Comparison of ENCODE assay signal across 1 cellular context in the genomic region with DNA sequence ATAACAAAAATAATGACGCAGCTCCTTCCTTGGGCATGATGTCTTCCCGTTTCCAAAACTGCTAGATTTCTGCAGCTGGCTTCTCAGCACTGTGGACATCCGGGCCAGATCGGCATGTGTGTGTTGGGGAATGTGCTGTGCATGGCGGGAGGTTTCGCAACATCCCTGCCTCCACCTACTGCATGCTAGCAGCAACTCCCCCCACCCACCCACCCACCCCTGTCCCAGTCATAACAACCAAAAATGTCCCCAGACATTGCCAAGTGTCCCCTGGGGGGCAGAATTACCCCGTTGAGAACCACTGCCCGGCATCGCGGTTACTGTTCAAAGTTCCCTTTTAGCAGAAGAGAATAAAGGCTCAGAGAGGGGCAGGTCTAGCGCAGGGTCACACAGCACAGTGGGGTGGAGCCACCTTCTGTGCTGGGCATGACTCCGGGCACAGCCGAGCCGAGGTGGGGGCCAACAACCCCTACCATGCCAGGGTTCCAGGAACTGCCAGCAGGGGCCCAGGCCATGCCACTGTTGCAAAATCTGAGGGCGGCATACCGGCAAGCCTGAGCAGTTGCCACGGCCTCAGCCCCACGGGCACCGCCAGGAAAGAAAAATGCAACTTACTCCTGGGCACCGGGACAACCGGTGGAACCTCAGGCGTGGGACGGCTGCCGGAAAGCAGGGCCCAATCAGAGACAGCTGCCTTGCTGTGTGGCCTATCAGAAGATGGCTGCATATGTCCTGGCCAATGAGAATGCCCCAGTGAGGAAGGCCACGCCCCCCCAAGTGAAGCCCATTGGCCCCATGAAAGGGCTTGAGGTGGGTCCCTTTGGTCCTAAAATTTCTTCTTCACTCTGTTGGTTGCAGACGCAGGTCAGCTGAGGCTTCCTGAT.
TF ChIP-seq lines count a peak whose summit lies in the region.

No MANE protein-coding gene starts in this region.

TF ChIP-seq in K562, 482 proteins besides CTCF, POLR2A, EP300 and RAD21 (continues in another document):
- no peak for TF ChIP-seq ZNF696 (CRISPR knock-in tag; conservative IDR thresholded peaks at IDR 0.05)
- TF ChIP-seq, protein P1, sequence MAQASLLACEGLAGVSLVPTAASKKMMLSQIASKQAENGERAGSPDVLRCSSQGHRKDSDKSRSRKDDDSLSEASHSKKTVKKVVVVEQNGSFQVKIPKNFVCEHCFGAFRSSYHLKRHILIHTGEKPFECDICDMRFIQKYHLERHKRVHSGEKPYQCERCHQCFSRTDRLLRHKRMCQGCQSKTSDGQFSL (CRISPR knock-in tag; IDR thresholded peaks at IDR 0.05): no peak
- TF ChIP-seq, protein P1 (tag; IDR thresholded peaks at IDR 0.05): 0 out of 4 replicates have a peak, but pooled peaks of 1 of the 2 experiments have one; percentile 39
- TF ChIP-seq ZFP1 (CRISPR knock-in tag; IDR thresholded peaks at IDR 0.05): no peak
- TF ChIP-seq CEBPB (tag; IDR thresholded peaks at IDR 0.05): peak; percentile 59
- TF ChIP-seq ATF1 (CRISPR knock-in tag; IDR thresholded peaks at IDR 0.05): no peak
- TF ChIP-seq ATF1 (tag; IDR thresholded peaks at IDR 0.05): no peak
- TF ChIP-seq PRMT5 (CRISPR knock-in tag; IDR thresholded peaks at IDR 0.05): no peak
- no peak for TF ChIP-seq TGIF2 (CRISPR knock-in tag; IDR thresholded peaks at IDR 0.05)
- no peak for TF ChIP-seq CBFA2T2 (conservative IDR thresholded peaks at IDR 0.05)
- no peak for TF ChIP-seq LEF1 (IDR thresholded peaks at IDR 0.05)
- TF ChIP-seq, protein P2, sequence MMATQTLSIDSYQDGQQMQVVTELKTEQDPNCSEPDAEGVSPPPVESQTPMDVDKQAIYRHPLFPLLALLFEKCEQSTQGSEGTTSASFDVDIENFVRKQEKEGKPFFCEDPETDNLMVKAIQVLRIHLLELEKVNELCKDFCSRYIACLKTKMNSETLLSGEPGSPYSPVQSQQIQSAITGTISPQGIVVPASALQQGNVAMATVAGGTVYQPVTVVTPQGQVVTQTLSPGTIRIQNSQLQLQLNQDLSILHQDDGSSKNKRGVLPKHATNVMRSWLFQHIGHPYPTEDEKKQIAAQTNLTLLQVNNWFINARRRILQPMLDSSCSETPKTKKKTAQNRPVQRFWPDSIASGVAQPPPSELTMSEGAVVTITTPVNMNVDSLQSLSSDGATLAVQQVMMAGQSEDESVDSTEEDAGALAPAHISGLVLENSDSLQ (IDR thresholded peaks at IDR 0.05): no peak; the same call in 1 of the 2 replicates
- TF ChIP-seq, protein P3, sequence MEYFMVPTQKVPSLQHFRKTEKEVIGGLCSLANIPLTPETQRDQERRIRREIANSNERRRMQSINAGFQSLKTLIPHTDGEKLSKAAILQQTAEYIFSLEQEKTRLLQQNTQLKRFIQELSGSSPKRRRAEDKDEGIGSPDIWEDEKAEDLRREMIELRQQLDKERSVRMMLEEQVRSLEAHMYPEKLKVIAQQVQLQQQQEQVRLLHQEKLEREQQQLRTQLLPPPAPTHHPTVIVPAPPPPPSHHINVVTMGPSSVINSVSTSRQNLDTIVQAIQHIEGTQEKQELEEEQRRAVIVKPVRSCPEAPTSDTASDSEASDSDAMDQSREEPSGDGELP (CRISPR knock-in tag; IDR thresholded peaks at IDR 0.05; ENCODE audit: borderline replicate concordance): no peak
- TF ChIP-seq, protein P4, sequence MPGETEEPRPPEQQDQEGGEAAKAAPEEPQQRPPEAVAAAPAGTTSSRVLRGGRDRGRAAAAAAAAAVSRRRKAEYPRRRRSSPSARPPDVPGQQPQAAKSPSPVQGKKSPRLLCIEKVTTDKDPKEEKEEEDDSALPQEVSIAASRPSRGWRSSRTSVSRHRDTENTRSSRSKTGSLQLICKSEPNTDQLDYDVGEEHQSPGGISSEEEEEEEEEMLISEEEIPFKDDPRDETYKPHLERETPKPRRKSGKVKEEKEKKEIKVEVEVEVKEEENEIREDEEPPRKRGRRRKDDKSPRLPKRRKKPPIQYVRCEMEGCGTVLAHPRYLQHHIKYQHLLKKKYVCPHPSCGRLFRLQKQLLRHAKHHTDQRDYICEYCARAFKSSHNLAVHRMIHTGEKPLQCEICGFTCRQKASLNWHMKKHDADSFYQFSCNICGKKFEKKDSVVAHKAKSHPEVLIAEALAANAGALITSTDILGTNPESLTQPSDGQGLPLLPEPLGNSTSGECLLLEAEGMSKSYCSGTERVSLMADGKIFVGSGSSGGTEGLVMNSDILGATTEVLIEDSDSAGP (CRISPR knock-in tag; IDR thresholded peaks at IDR 0.05): no peak
- no peak for TF ChIP-seq PHTF2 (CRISPR knock-in tag; IDR thresholded peaks at IDR 0.05)
- TF ChIP-seq ADNP (tag; IDR thresholded peaks at IDR 0.05): peak; percentile 71; the same call in 1 of the 2 replicates
- TF ChIP-seq, protein P5, sequence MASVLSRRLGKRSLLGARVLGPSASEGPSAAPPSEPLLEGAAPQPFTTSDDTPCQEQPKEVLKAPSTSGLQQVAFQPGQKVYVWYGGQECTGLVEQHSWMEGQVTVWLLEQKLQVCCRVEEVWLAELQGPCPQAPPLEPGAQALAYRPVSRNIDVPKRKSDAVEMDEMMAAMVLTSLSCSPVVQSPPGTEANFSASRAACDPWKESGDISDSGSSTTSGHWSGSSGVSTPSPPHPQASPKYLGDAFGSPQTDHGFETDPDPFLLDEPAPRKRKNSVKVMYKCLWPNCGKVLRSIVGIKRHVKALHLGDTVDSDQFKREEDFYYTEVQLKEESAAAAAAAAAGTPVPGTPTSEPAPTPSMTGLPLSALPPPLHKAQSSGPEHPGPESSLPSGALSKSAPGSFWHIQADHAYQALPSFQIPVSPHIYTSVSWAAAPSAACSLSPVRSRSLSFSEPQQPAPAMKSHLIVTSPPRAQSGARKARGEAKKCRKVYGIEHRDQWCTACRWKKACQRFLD (CRISPR knock-in tag; IDR thresholded peaks at IDR 0.05): peak; percentile 16; the same call in 1 of the 2 replicates
- TF ChIP-seq NCOR1 (IDR thresholded peaks at IDR 0.05): no peak
- TF ChIP-seq FOSL1 (tag; conservative IDR thresholded peaks at IDR 0.05): no peak
- peak in 1 of 2 experiments; percentile 41; a peak in 1 of 3 replicates for TF ChIP-seq CBX3 (IDR thresholded peaks at IDR 0.05; ENCODE audit: borderline replicate concordance in 1 of 2, low read length in 2 of 2)
- TF ChIP-seq SIN3A (IDR thresholded peaks at IDR 0.05; ENCODE audit: borderline replicate concordance in 2 of 2, control insufficient read depth in 1 of 2, low read depth in 2 of 2, low read length in 2 of 2): peak in 1 of 2 experiments; percentile 19; a peak in 1 of 4 replicates
- TF ChIP-seq RBM14 (IDR thresholded peaks at IDR 0.05; ENCODE audit: borderline replicate concordance, insufficient read depth, low read depth, low read length): no peak
- TF ChIP-seq, protein P6, sequence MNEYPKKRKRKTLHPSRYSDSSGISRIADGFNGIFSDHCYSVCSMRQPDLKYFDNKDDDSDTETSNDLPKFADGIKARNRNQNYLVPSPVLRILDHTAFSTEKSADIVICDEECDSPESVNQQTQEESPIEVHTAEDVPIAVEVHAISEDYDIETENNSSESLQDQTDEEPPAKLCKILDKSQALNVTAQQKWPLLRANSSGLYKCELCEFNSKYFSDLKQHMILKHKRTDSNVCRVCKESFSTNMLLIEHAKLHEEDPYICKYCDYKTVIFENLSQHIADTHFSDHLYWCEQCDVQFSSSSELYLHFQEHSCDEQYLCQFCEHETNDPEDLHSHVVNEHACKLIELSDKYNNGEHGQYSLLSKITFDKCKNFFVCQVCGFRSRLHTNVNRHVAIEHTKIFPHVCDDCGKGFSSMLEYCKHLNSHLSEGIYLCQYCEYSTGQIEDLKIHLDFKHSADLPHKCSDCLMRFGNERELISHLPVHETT (CRISPR knock-in tag; conservative IDR thresholded peaks at IDR 0.05 in 1 of 2, IDR thresholded peaks at IDR 0.05 in 1 of 2): no peak
- no peak for TF ChIP-seq TCF7L2 (IDR thresholded peaks at IDR 0.05; ENCODE audit: low read depth, low read length)
- peak; percentile 75 for TF ChIP-seq HDAC2 (IDR thresholded peaks at IDR 0.05)
- TF ChIP-seq PHF8 (IDR thresholded peaks at IDR 0.05; ENCODE audit: borderline replicate concordance, low read length): no peak
- peak; percentile 90 for TF ChIP-seq ASH1L (IDR thresholded peaks at IDR 0.05; ENCODE audit: borderline replicate concordance, low read depth, partially characterized antibody)
- TF ChIP-seq, protein P7, sequence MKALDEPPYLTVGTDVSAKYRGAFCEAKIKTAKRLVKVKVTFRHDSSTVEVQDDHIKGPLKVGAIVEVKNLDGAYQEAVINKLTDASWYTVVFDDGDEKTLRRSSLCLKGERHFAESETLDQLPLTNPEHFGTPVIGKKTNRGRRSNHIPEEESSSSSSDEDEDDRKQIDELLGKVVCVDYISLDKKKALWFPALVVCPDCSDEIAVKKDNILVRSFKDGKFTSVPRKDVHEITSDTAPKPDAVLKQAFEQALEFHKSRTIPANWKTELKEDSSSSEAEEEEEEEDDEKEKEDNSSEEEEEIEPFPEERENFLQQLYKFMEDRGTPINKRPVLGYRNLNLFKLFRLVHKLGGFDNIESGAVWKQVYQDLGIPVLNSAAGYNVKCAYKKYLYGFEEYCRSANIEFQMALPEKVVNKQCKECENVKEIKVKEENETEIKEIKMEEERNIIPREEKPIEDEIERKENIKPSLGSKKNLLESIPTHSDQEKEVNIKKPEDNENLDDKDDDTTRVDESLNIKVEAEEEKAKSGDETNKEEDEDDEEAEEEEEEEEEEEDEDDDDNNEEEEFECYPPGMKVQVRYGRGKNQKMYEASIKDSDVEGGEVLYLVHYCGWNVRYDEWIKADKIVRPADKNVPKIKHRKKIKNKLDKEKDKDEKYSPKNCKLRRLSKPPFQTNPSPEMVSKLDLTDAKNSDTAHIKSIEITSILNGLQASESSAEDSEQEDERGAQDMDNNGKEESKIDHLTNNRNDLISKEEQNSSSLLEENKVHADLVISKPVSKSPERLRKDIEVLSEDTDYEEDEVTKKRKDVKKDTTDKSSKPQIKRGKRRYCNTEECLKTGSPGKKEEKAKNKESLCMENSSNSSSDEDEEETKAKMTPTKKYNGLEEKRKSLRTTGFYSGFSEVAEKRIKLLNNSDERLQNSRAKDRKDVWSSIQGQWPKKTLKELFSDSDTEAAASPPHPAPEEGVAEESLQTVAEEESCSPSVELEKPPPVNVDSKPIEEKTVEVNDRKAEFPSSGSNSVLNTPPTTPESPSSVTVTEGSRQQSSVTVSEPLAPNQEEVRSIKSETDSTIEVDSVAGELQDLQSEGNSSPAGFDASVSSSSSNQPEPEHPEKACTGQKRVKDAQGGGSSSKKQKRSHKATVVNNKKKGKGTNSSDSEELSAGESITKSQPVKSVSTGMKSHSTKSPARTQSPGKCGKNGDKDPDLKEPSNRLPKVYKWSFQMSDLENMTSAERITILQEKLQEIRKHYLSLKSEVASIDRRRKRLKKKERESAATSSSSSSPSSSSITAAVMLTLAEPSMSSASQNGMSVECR (CRISPR knock-in tag; IDR thresholded peaks at IDR 0.05): no peak
- TF ChIP-seq, protein P8, sequence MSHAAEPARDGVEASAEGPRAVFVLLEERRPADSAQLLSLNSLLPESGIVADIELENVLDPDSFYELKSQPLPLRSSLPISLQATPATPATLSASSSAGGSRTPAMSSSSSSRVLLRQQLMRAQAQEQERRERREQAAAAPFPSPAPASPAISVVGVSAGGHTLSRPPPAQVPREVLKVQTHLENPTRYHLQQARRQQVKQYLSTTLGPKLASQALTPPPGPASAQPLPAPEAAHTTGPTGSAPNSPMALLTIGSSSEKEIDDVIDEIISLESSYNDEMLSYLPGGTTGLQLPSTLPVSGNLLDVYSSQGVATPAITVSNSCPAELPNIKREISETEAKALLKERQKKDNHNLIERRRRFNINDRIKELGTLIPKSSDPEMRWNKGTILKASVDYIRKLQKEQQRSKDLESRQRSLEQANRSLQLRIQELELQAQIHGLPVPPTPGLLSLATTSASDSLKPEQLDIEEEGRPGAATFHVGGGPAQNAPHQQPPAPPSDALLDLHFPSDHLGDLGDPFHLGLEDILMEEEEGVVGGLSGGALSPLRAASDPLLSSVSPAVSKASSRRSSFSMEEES (CRISPR knock-in tag; IDR thresholded peaks at IDR 0.05): no peak
- peak; percentile 94; the same call in 1 of the 2 replicates for TF ChIP-seq MBD2 (IDR thresholded peaks at IDR 0.05; ENCODE audit: borderline replicate concordance, low read depth)
- peak; percentile 92 for TF ChIP-seq RBM25 (IDR thresholded peaks at IDR 0.05; ENCODE audit: low read depth, low read length, severe bottlenecking)
- no peak for TF ChIP-seq ZNF146 (CRISPR knock-in tag; IDR thresholded peaks at IDR 0.05; ENCODE audit: unreplicated experiment)
- peak; percentile 73 for TF ChIP-seq CHD2 (IDR thresholded peaks at IDR 0.05; ENCODE audit: low read depth, low read length)
- peak; percentile 78 for TF ChIP-seq CHD4 (IDR thresholded peaks at IDR 0.05; ENCODE audit: insufficient read depth, insufficient replicate concordance, low read depth, low read length, poor library complexity, severe bottlenecking)
- no peak for TF ChIP-seq MCM5 (IDR thresholded peaks at IDR 0.05; ENCODE audit: low read depth)
- no peak for TF ChIP-seq CBX8 (IDR thresholded peaks at IDR 0.05; ENCODE audit: borderline replicate concordance, extremely low read depth, low read depth, low read length, poor library complexity, severe bottlenecking)
- TF ChIP-seq CEBPG (CRISPR knock-in tag; IDR thresholded peaks at IDR 0.05): no peak
- TF ChIP-seq CEBPG (tag; conservative IDR thresholded peaks at IDR 0.05 in 1 of 2, IDR thresholded peaks at IDR 0.05 in 1 of 2): peak; percentile 24 to 60; a peak in 1 of 4 replicates
- no peak for TF ChIP-seq PCBP1 (IDR thresholded peaks at IDR 0.05; ENCODE audit: low read depth, low read length, poor library complexity, severe bottlenecking)
- peak; percentile 26; the same call in 1 of the 2 replicates for TF ChIP-seq DMBX1 (CRISPR knock-in tag; IDR thresholded peaks at IDR 0.05; ENCODE audit: borderline replicate concordance)
- no peak for TF ChIP-seq PHB (CRISPR knock-in tag; IDR thresholded peaks at IDR 0.05)
- no peak for TF ChIP-seq LARP7 (IDR thresholded peaks at IDR 0.05)
- TF ChIP-seq, protein P9, sequence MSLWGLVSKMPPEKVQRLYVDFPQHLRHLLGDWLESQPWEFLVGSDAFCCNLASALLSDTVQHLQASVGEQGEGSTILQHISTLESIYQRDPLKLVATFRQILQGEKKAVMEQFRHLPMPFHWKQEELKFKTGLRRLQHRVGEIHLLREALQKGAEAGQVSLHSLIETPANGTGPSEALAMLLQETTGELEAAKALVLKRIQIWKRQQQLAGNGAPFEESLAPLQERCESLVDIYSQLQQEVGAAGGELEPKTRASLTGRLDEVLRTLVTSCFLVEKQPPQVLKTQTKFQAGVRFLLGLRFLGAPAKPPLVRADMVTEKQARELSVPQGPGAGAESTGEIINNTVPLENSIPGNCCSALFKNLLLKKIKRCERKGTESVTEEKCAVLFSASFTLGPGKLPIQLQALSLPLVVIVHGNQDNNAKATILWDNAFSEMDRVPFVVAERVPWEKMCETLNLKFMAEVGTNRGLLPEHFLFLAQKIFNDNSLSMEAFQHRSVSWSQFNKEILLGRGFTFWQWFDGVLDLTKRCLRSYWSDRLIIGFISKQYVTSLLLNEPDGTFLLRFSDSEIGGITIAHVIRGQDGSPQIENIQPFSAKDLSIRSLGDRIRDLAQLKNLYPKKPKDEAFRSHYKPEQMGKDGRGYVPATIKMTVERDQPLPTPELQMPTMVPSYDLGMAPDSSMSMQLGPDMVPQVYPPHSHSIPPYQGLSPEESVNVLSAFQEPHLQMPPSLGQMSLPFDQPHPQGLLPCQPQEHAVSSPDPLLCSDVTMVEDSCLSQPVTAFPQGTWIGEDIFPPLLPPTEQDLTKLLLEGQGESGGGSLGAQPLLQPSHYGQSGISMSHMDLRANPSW (CRISPR knock-in tag; IDR thresholded peaks at IDR 0.05): no peak
